Comparison of ENCODE assay signal across 19 cellular contexts in genomic region chr14:100580316-100581227, GRCh38. TPM values are rescaled to one million over a fixed set of nuclear protein-coding genes. Genes with fewer than 3 reads are reported as not detected.
DNase-seq lines count a peak whose midpoint lies in the region; ATAC-seq and TF ChIP-seq lines count a peak whose summit lies in the region.
"Had no signal": no experiment of that assay in that cellular context is flagged by ENCODE, and none has a peak within 500 bp of the region (broad histone marks: within the 10 kb centered on the region; RNA-seq: fewer than 3 reads in every experiment).

No MANE protein-coding gene starts in this region.

- H3K27me3 Mint-ChIP-seq in activated CD8-positive, alpha-beta memory T cell treated with anti-CD3 and anti-CD28 coated beads, Interleukin-2, amount 10 ng/mL, durations not matched to agents 7 days and 5 days, result peaks cover under 1% of the 10 kb centered on the region
- H3K27me3 Mint-ChIP-seq in T-cell, result no peaks in the 10 kb centered on the region

- ATAC-seq in activated CD8-positive, alpha-beta memory T cell treated with anti-CD3 and anti-CD28 coated beads, Interleukin-2, amount 10 ng/mL, durations not matched to agents 7 days and 5 days, result no peak
- no peak for ATAC-seq in DND-41 (ENCODE audit: insufficient read depth, low read depth)
- no peak for ATAC-seq in left ventricle myocardium superior
- no peak for ATAC-seq in psoas muscle
- ATAC-seq in HG03095 (IDR thresholded peaks at IDR 0.05; ENCODE audit: unreplicated experiment), result no peak
- no peak for ATAC-seq in T-cell (replicated peaks in 1 of 4)
- no peak for ATAC-seq in HG03175 (IDR thresholded peaks at IDR 0.05; ENCODE audit: unreplicated experiment)
- ATAC-seq: Panc1 had no signal

- H3K27me3 ChIP-seq in DND-41 (ENCODE audit: insufficient read depth, low read length, poor library complexity) (no peaks in the 10 kb centered on the region), psoas muscle (ENCODE audit: insufficient read depth in 3 of 3, low read length in 2 of 3) (no peaks in the 10 kb centered on the region)

- CTCF ChIA-PET in activated CD8-positive, alpha-beta memory T cell treated with anti-CD3 and anti-CD28 coated beads, Interleukin-2, amount 10 ng/mL, durations not matched to agents 7 days and 5 days (lab: Charles Lee), result no interaction called here
- CTCF ChIA-PET in T-cell (lab: Charles Lee), result no interaction called here

- no peaks in the 10 kb centered on the region for H3K9me3 Mint-ChIP-seq in activated CD8-positive, alpha-beta memory T cell treated with anti-CD3 and anti-CD28 coated beads, Interleukin-2, amount 10 ng/mL, durations not matched to agents 7 days and 5 days (ENCODE audit: low read depth)
- H3K9me3 Mint-ChIP-seq in T-cell, result no peaks in the 10 kb centered on the region
- H3K9me3 Mint-ChIP-seq: H9 had no signal

- H3K36me3 Mint-ChIP-seq in activated CD8-positive, alpha-beta memory T cell treated with anti-CD3 and anti-CD28 coated beads, Interleukin-2, amount 10 ng/mL, durations not matched to agents 7 days and 5 days, result no peaks in the 10 kb centered on the region
- H3K36me3 Mint-ChIP-seq in T-cell, result no peaks in the 10 kb centered on the region

- H3K36me3 ChIP-seq in DND-41 (ENCODE audit: insufficient read depth, low read length), result no peaks in the 10 kb centered on the region
- no peaks in the 10 kb centered on the region for H3K36me3 ChIP-seq in psoas muscle (ENCODE audit: insufficient read depth in 1 of 2, low read depth in 1 of 2)

- 89 to 90% (median 90%) methylated on average over 12 to 14 of the region's 14 CpGs for WGBS in psoas muscle, 3 donors

- H3K4me1 ChIP-seq in DND-41 (ENCODE audit: insufficient read depth, low read length), result peaks cover 6% of the 10 kb centered on the region
- H3K4me1 ChIP-seq in psoas muscle, result no peaks in the 10 kb centered on the region

- H3K4me3 ChIP-seq in DND-41 (ENCODE audit: low read depth in 1 of 2, low read length in 2 of 2) (no peak overlapping the region), psoas muscle (no peak overlapping the region)

- no peaks in the 10 kb centered on the region for H4K20me1 ChIP-seq in DND-41 (ENCODE audit: insufficient read depth, low read length)

- H3K79me2 ChIP-seq in DND-41 (ENCODE audit: insufficient read depth, low read length), result no peaks in the 10 kb centered on the region

- intact Hi-C loops in left ventricle myocardium superior (cut with micrococcal nuclease) (no loop called here), psoas muscle (cut with DNase I) (no loop called here)

- no peak overlapping the region for H3K4me3 Mint-ChIP-seq in activated CD8-positive, alpha-beta memory T cell treated with anti-CD3 and anti-CD28 coated beads, Interleukin-2, amount 10 ng/mL, durations not matched to agents 7 days and 5 days
- no peak overlapping the region for H3K4me3 Mint-ChIP-seq in T-cell

- H3K9me3 ChIP-seq in DND-41 (ENCODE audit: insufficient read depth, low read length, severe bottlenecking) (no peaks in the 10 kb centered on the region), psoas muscle (no peaks in the 10 kb centered on the region)

- H2AFZ ChIP-seq in DND-41 (ENCODE audit: low read depth, low read length), result no peak overlapping the region

- peak; percentile 6 for DNase-seq in activated CD8-positive, alpha-beta memory T cell treated with anti-CD3 and anti-CD28 coated beads, Interleukin-2, amount 50 U/mL, for 4 hours
- DNase-seq in activated CD8-positive, alpha-beta memory T cell treated with anti-CD3 and anti-CD28 coated beads, Interleukin-2, amount 10 ng/mL, durations not matched to agents 7 days and 5 days, result no peak
- DNase-seq in DND-41, result no peak
- peak; percentile 14 for DNase-seq in left ventricle myocardium superior
- DNase-seq in psoas muscle, result peak; percentile 7 to 39
- DNase-seq in T-cell, result no peak
- DNase-seq: COR-L47, DMS153, H9, IMR-90, Kasumi-1, NCI-H1417 treated with DMSO at 0.1 percent for 48 hours, NCI-H2029, NCI-H2171 treated with DMSO at 0.1 percent for 48 hours, NCI-H774 had no signal

- H3K9ac ChIP-seq in DND-41 (ENCODE audit: low read depth, low read length), result no peak overlapping the region

- TF ChIP-seq CTCF in DND-41 (IDR thresholded peaks at IDR 0.05; ENCODE audit: borderline replicate concordance, extremely low read depth, low read length, poor library complexity, severe bottlenecking), result no peak
- TF ChIP-seq CTCF in psoas muscle (IDR thresholded peaks at IDR 0.05), result no peak

- POLR2A ChIA-PET in T-cell (lab: Charles Lee), result no interaction called here

- no peaks in the 10 kb centered on the region for H3K4me1 Mint-ChIP-seq in activated CD8-positive, alpha-beta memory T cell treated with anti-CD3 and anti-CD28 coated beads, Interleukin-2, amount 10 ng/mL, durations not matched to agents 7 days and 5 days
- no peaks in the 10 kb centered on the region for H3K4me1 Mint-ChIP-seq in T-cell
- H3K4me1 Mint-ChIP-seq: H9 had no signal

- no peak overlapping the region for H3K4me2 ChIP-seq in DND-41 (ENCODE audit: insufficient read depth, low read length)

- H3K27ac ChIP-seq in DND-41 (ENCODE audit: low read length), result 0 out of 2 replicates have a peak overlapping the region, but pooled peaks have one; percentile 8
- no peak overlapping the region for H3K27ac ChIP-seq in psoas muscle
- H3K27ac ChIP-seq: C4-2B had no signal

- H3K27ac Mint-ChIP-seq in activated CD8-positive, alpha-beta memory T cell treated with anti-CD3 and anti-CD28 coated beads, Interleukin-2, amount 10 ng/mL, durations not matched to agents 7 days and 5 days, result no peak overlapping the region
- no peak overlapping the region for H3K27ac Mint-ChIP-seq in T-cell

RNA-seq across cellular contexts. Expression of gene BEGAIN, which starts 6.6 kb away (rescaled TPM):
- total RNA-seq in activated CD8-positive, alpha-beta memory T cell treated with anti-CD3 and anti-CD28 coated beads, Interleukin-2, amount 10 ng/mL, durations not matched to agents 7 days and 5 days, result 1 to 10 TPM; 1.4 to 1.8 TPM
- total RNA-seq in left ventricle myocardium superior (0.79 TPM), psoas muscle (1 to 10 TPM in 2 of 4 donors, under 1 TPM in 2; 0.13 to 1.0 (median 0.91) TPM), T-cell (1 to 10 TPM in 3 of 5 donors, under 1 TPM in 1, not detected in 1; 0.23 to 1.9 (median 1.6) TPM)
- polyA plus RNA-seq in psoas muscle, result under 1 TPM in 2 of 3 donors, not detected in 1; 0.08 to 0.14 TPM

Comparison
In these comparisons a context has a peak if more than half of its experiments do, and no peak if none do; other contexts are left out.
1. DNase-seq: peak in activated CD8-positive, alpha-beta memory T cell treated with anti-CD3 and anti-CD28 coated beads, Interleukin-2, amount 50 U/mL, for 4 hours (single experiment), left ventricle myocardium superior (single experiment) and psoas muscle (2 of 2); none in activated CD8-positive, alpha-beta memory T cell treated with anti-CD3 and anti-CD28 coated beads, Interleukin-2, amount 10 ng/mL, durations not matched to agents 7 days and 5 days (single experiment), DND-41 (single experiment) and T-cell (0 of 34).